In genomic region chr21:42925114-42925907, GRCh38 we compare ENCODE assay signal across 9 cellular contexts. TPM values are rescaled to one million over a fixed set of nuclear protein-coding genes. Genes with fewer than 3 reads are reported as not detected.
DNase-seq lines count a peak whose midpoint lies in the region; TF ChIP-seq lines count a peak whose summit lies in the region.
"Had no signal": no experiment of that assay in that cellular context is flagged by ENCODE, and none has a peak within 500 bp of the region (broad histone marks: within the 10 kb centered on the region; RNA-seq: fewer than 3 reads in every experiment).

ERVH48-1 (minus strand) TSS chr21:42925630; CDS start chr21:42919006, 6,624 bp downstream.

- H3K27me3 ChIP-seq in Loucy (ENCODE audit: insufficient read depth, low read length, poor library complexity, severe bottlenecking) (no peaks in the 10 kb centered on the region), mammary epithelial cell (ENCODE audit: insufficient read depth, low read length) (no peaks in the 10 kb centered on the region), neural progenitor cell (no peaks in the 10 kb centered on the region)

- DNase-seq in T-helper 2 cell treated with Interferon-gamma antibody and Interleukin-4, amounts not matched to agents 5 μg/mL and 100 μg/mL, for 36 hours (ENCODE audit: low spot score), result no peak
- DNase-seq in T-helper 2 cell, result no peak
- DNase-seq in mammary epithelial cell, result no peak
- no peak for DNase-seq in neural progenitor cell (ENCODE audit: low spot score)
- no peak for DNase-seq in effector CD8-positive, alpha-beta T cell (lab: John Stamatoyannopoulos, UW)
- DNase-seq in pons (ENCODE audit: low spot score), result no peak
- no peak for DNase-seq in OCI-M1 (lab: John Stamatoyannopoulos, UW)
- DNase-seq: NCI-H1105 treated with DMSO at 0.1 percent for 48 hours had no signal

- in situ Hi-C loops in mammary epithelial cell (cut with MboI; ENCODE audit: low sequenced_read_pairs in 2 of 2), result loop anchor here in 1 of 2 donors (10.0 kb wide), 1 partner anchor 49 kb away; the partner anchor contains the start of gene PKNOX1

- H3K9ac ChIP-seq in Loucy (ENCODE audit: low read depth, low read length, poor library complexity, severe bottlenecking) (peak within 1 kb of the TSS; percentile 72), mammary epithelial cell (ENCODE audit: insufficient read depth, low read length) (no peak within 1 kb of the TSS), neural progenitor cell (no peak within 1 kb of the TSS)

- H3K9me2 ChIP-seq in Loucy (replicated peaks; ENCODE audit: low read depth, low read length), result no peaks in the 10 kb centered on the region

- no TSS peak for BruUV-seq in mammary epithelial cell (replicated peaks; lab: Mats Ljungman, UMichigan)

- H3K4me1 ChIP-seq in Loucy (ENCODE audit: insufficient read depth, low read length, poor library complexity, severe bottlenecking) (peaks cover 23% of the 10 kb centered on the region), mammary epithelial cell (ENCODE audit: insufficient read depth, low read length) (peaks cover 5% of the 10 kb centered on the region), neural progenitor cell (peaks cover 6% of the 10 kb centered on the region)

- H3K4me3 ChIP-seq in Loucy (ENCODE audit: low read length, poor library complexity, severe bottlenecking) (peak within 1 kb of the TSS; percentile 64), mammary epithelial cell (replicated peaks in 1 of 3; ENCODE audit: insufficient read depth in 1 of 3, low read depth in 2 of 3, low read length in 3 of 3) (no peak within 1 kb of the TSS), neural progenitor cell (no peak within 1 kb of the TSS)

- dilution Hi-C loops in mammary epithelial cell (cut with HindIII; ENCODE audit: low sequenced_read_pairs), result loop anchor here (5.0 kb wide), 1 partner anchor 33 kb away; the partner anchor contains the start of gene NDUFV3

- peaks cover 16% of the 10 kb centered on the region for H3K4me1 Mint-ChIP-seq in T-helper 2 cell treated with Interferon-gamma antibody and Interleukin-4, amounts not matched to agents 5 μg/mL and 100 μg/mL, for 36 hours (ENCODE audit: low read depth)
- peaks cover 14% of the 10 kb centered on the region for H3K4me1 Mint-ChIP-seq in neural progenitor cell

- H3K27me3 Mint-ChIP-seq in T-helper 2 cell treated with Interferon-gamma antibody and Interleukin-4, amounts not matched to agents 5 μg/mL and 100 μg/mL, for 36 hours (ENCODE audit: low read depth), result no peaks in the 10 kb centered on the region
- H3K27me3 Mint-ChIP-seq in neural progenitor cell (ENCODE audit: insufficient read depth, low read depth), result peaks cover 3% of the 10 kb centered on the region

- H3K4me3 Mint-ChIP-seq in T-helper 2 cell treated with Interferon-gamma antibody and Interleukin-4, amounts not matched to agents 5 μg/mL and 100 μg/mL, for 36 hours, result peak within 1 kb of the TSS; percentile 62
- H3K4me3 Mint-ChIP-seq in neural progenitor cell, result no peak within 1 kb of the TSS

- 95% methylated on average over 17 of the region's 29 CpGs for WGBS in mammary epithelial cell (ENCODE audit: low coverage, missing lambda C conversion rate)

- peak within 1 kb of the TSS; percentile 82 for H3K27ac Mint-ChIP-seq in T-helper 2 cell treated with Interferon-gamma antibody and Interleukin-4, amounts not matched to agents 5 μg/mL and 100 μg/mL, for 36 hours
- H3K27ac Mint-ChIP-seq in neural progenitor cell, result peak within 1 kb of the TSS; percentile 63

- H4K20me1 ChIP-seq in Loucy (ENCODE audit: insufficient read depth, low read length, poor library complexity, severe bottlenecking) (no peaks in the 10 kb centered on the region), mammary epithelial cell (ENCODE audit: insufficient read depth, low read length) (no peaks in the 10 kb centered on the region), neural progenitor cell (ENCODE audit: low read depth) (no peaks in the 10 kb centered on the region)

- H3K4me2 ChIP-seq in Loucy (ENCODE audit: low read depth, low read length, poor library complexity, severe bottlenecking) (peak within 1 kb of the TSS; percentile 72), mammary epithelial cell (ENCODE audit: insufficient read depth, low read depth, low read length) (no peak within 1 kb of the TSS), neural progenitor cell (peak within 1 kb of the TSS; percentile 15)

- TF ChIP-seq CTCF in Loucy (conservative IDR thresholded peaks at IDR 0.05; ENCODE audit: low read length) (no peak), mammary epithelial cell (conservative IDR thresholded peaks at IDR 0.05 in 1 of 2, IDR thresholded peaks at IDR 0.05 in 1 of 2; ENCODE audit: extremely low read depth in 1 of 2, insufficient read depth in 1 of 2, low read depth in 1 of 2, low read length in 2 of 2) (no peak), neural progenitor cell (IDR thresholded peaks at IDR 0.05) (no peak)

- H3K36me3 ChIP-seq in Loucy (ENCODE audit: insufficient read depth, low read length) (no peaks in the 10 kb centered on the region), mammary epithelial cell (ENCODE audit: insufficient read depth, low read length) (no peaks in the 10 kb centered on the region), neural progenitor cell (no peaks in the 10 kb centered on the region)

- intact Hi-C loops in mammary epithelial cell (cut with micrococcal nuclease), result no loop called here

- peak within 1 kb of the TSS; percentile 47; the same call in 1 of the 2 replicates for H2AFZ ChIP-seq in Loucy (ENCODE audit: low read length)
- H2AFZ ChIP-seq in mammary epithelial cell (ENCODE audit: low read depth, low read length), result peak within 1 kb of the TSS; percentile 83
- no peak within 1 kb of the TSS for H2AFZ ChIP-seq in neural progenitor cell (replicated peaks)

- H3K9me3 Mint-ChIP-seq in T-helper 2 cell treated with Interferon-gamma antibody and Interleukin-4, amounts not matched to agents 5 μg/mL and 100 μg/mL, for 36 hours, result no peaks in the 10 kb centered on the region
- H3K9me3 Mint-ChIP-seq in neural progenitor cell, result no peaks in the 10 kb centered on the region

- CTCF ChIA-PET in mammary epithelial cell (lab: Charles Lee; ENCODE audit: low non-redundant PET), result no interaction called here

- H3K36me3 Mint-ChIP-seq in T-helper 2 cell treated with Interferon-gamma antibody and Interleukin-4, amounts not matched to agents 5 μg/mL and 100 μg/mL, for 36 hours (ENCODE audit: low read depth), result no peaks in the 10 kb centered on the region
- peaks cover 4% of the 10 kb centered on the region for H3K36me3 Mint-ChIP-seq in neural progenitor cell

- no peak within 1 kb of the TSS for H3K27ac ChIP-seq in mammary epithelial cell (ENCODE audit: insufficient read depth, low read depth, low read length)
- peak within 1 kb of the TSS; percentile 55 for H3K27ac ChIP-seq in neural progenitor cell

- H3F3A ChIP-seq in Loucy (ENCODE audit: low read depth) (no peaks in the 10 kb centered on the region), neural progenitor cell (ENCODE audit: low read depth) (peaks cover 17% of the 10 kb centered on the region)

- no peaks in the 10 kb centered on the region; the same call in 1 of the 2 replicates for H3K79me2 ChIP-seq in Loucy (ENCODE audit: insufficient read depth, low read length)
- H3K79me2 ChIP-seq in mammary epithelial cell (ENCODE audit: insufficient read depth, low read length), result no peaks in the 10 kb centered on the region
- H3K79me2 ChIP-seq in neural progenitor cell (ENCODE audit: low read depth), result no peaks in the 10 kb centered on the region

- no peaks in the 10 kb centered on the region for H3K9me3 ChIP-seq in Loucy (ENCODE audit: insufficient read depth, low read depth, low read length)
- H3K9me3 ChIP-seq in mammary epithelial cell (replicated peaks; ENCODE audit: insufficient read depth, low read length), result no peaks in the 10 kb centered on the region
- H3K9me3 ChIP-seq in neural progenitor cell (ENCODE audit: low read depth), result no peaks in the 10 kb centered on the region

RNA-seq across cellular contexts. Expression of gene ERVH48-1, which starts in this region (rescaled TPM):
- not detected for total RNA-seq in mammary epithelial cell
- polyA plus RNA-seq in mammary epithelial cell, result not detected
- not detected for polyA minus RNA-seq in mammary epithelial cell
- total RNA-seq in neural progenitor cell (ENCODE audit: low replicate concordance), result 0.19 TPM in 1 of 2 replicates, not detected in the other
